In genomic region chr7:24769863-24770262, GRCh38 we compare ENCODE assay signal across 23 cellular contexts.
"Had no signal": no experiment of that assay in that cellular context is flagged by ENCODE, and none has a peak within 500 bp of the region (broad histone marks: within the 10 kb centered on the region; RNA-seq: fewer than 3 reads in every experiment).

No MANE protein-coding gene starts in this region.

- H3K36me3 Mint-ChIP-seq: neural progenitor cell; stimulated activated effector memory CD8-positive, alpha-beta T cell treated with anti-CD3 and anti-CD28 coated beads, Interleukin-12 subunit alpha, Interleukin-12 subunit beta, amount 100 ng/mL, for 72 hours had no signal

- H3K4me1 Mint-ChIP-seq: neural progenitor cell; stimulated activated effector memory CD8-positive, alpha-beta T cell treated with anti-CD3 and anti-CD28 coated beads, Interleukin-12 subunit alpha, Interleukin-12 subunit beta, amount 100 ng/mL, for 72 hours had no signal

- H3K4me1 ChIP-seq: esophagus squamous epithelium, left lung, neural progenitor cell, pancreas, right lobe of liver, suprapubic skin, upper lobe of left lung, uterus had no signal

- H3K27ac ChIP-seq: esophagus squamous epithelium, foreskin keratinocyte, heart left ventricle, left lung, neural progenitor cell, pancreas, right lobe of liver, suprapubic skin, tibial artery, uterus had no signal

- H3K27me3 ChIP-seq: foreskin keratinocyte, heart left ventricle, neural progenitor cell, pancreas, right lobe of liver, suprapubic skin, upper lobe of left lung, uterus had no signal

- ATAC-seq: effector memory CD8-positive, alpha-beta T cell; foreskin keratinocyte; left lung; natural killer cell treated with Interleukin-12 subunit alpha and Interleukin-12 subunit beta and Interleukin-15 and Interleukin-18, amount 100 ng/mL, for 72 hours; pancreas; stimulated activated effector memory CD8-positive, alpha-beta T cell treated with anti-CD3 and anti-CD28 coated beads, Interleukin-12 subunit alpha, Interleukin-12 subunit beta, amount 100 ng/mL, for 72 hours; stimulated activated naive CD8-positive, alpha-beta T cell treated with anti-CD3 and anti-CD28 coated beads, Interleukin-15, Interleukin-2, amounts not matched to agents 100 U/mL and 50 U/mL, for 24 hours had no signal

- H3K36me3 ChIP-seq: esophagus squamous epithelium, heart left ventricle, left lung, neural progenitor cell, pancreas, right lobe of liver, suprapubic skin, tibial artery, upper lobe of left lung, uterus had no signal

- H3K4me3 ChIP-seq: esophagus squamous epithelium, heart left ventricle, left lung, lung, neural progenitor cell, pancreas, right lobe of liver, suprapubic skin, tibial artery, upper lobe of left lung, uterus had no signal

- H3K9me3 ChIP-seq: esophagus squamous epithelium, left lung, pancreas, right lobe of liver, suprapubic skin, tibial artery, upper lobe of left lung, uterus had no signal

- H3K27ac Mint-ChIP-seq: dendritic cell treated with granulocyte-macrophage colony-stimulating factor and Interleukin-4, amounts not matched to agents 40 ng/mL and 50 ng/mL, for 4 days; effector memory CD8-positive, alpha-beta T cell; natural killer cell treated with Interleukin-12 subunit alpha and Interleukin-12 subunit beta and Interleukin-15 and Interleukin-18, amount 100 ng/mL, for 72 hours; neural progenitor cell; progenitor cell of endocrine pancreas; stimulated activated effector memory CD8-positive, alpha-beta T cell treated with anti-CD3 and anti-CD28 coated beads, Interleukin-12 subunit alpha, Interleukin-12 subunit beta, amount 100 ng/mL, for 72 hours had no signal

- H3K4me3 Mint-ChIP-seq: dendritic cell treated with granulocyte-macrophage colony-stimulating factor and Interleukin-4, amounts not matched to agents 40 ng/mL and 50 ng/mL, for 4 days; effector memory CD8-positive, alpha-beta T cell; natural killer cell treated with Interleukin-12 subunit alpha and Interleukin-12 subunit beta and Interleukin-15 and Interleukin-18, amount 100 ng/mL, for 72 hours; neural progenitor cell; stimulated activated effector memory CD8-positive, alpha-beta T cell treated with anti-CD3 and anti-CD28 coated beads, Interleukin-12 subunit alpha, Interleukin-12 subunit beta, amount 100 ng/mL, for 72 hours had no signal

- H3K9me3 Mint-ChIP-seq: dendritic cell treated with granulocyte-macrophage colony-stimulating factor and Interleukin-4, amounts not matched to agents 40 ng/mL and 50 ng/mL, for 4 days; natural killer cell treated with Interleukin-12 subunit alpha and Interleukin-12 subunit beta and Interleukin-15 and Interleukin-18, amount 100 ng/mL, for 72 hours; stimulated activated effector memory CD8-positive, alpha-beta T cell treated with anti-CD3 and anti-CD28 coated beads, Interleukin-12 subunit alpha, Interleukin-12 subunit beta, amount 100 ng/mL, for 72 hours had no signal

- DNase-seq: effector memory CD8-positive, alpha-beta T cell; esophagus squamous epithelium; foreskin keratinocyte; left lung; mesenchymal stem cell; midbrain; nucleus accumbens; pancreas; right lobe of liver; stimulated activated CD4-positive, alpha-beta T cell treated with anti-CD3 and anti-CD28 coated beads, Interleukin-4, amount 100 ng/mL, for 1 hour; stimulated activated CD8-positive, alpha-beta memory T cell treated with anti-CD3 and anti-CD28 coated beads, Interleukin-4, amount 100 ng/mL, for 48 hours; stimulated activated naive CD8-positive, alpha-beta T cell treated with anti-CD3 and anti-CD28 coated beads, Interleukin-15, Interleukin-2, amounts not matched to agents 100 U/mL and 50 U/mL, for 24 hours; tibial artery; upper lobe of left lung; uterus had no signal
